27 cellular contexts compared by ENCODE assay signal in genomic region chr2:209787416-209787815, GRCh38. TPM values are rescaled to one million over a fixed set of nuclear protein-coding genes. Genes with fewer than 3 reads are reported as not detected.
DNase-seq lines count a peak whose midpoint lies in the region.
"Had no signal": no experiment of that assay in that cellular context is flagged by ENCODE, and none has a peak within 500 bp of the region (broad histone marks: within the 10 kb centered on the region; RNA-seq: fewer than 3 reads in every experiment).

No MANE protein-coding gene starts in this region.

- DNase-seq in NCI-H748 (lab: John Stamatoyannopoulos, UW; ENCODE audit: unreplicated experiment), result peak; percentile 15
- no peak for DNase-seq in NCI-H748 treated with DMSO at 0.1 percent for 48 hours (lab: John Stamatoyannopoulos, UW)
- peak; percentile 8 for DNase-seq in LHCN-M2 (ENCODE audit: low read depth)
- DNase-seq in astrocyte of the hippocampus (ENCODE audit: low read depth, low spot score), result peak; percentile 44
- DNase-seq in T-helper 1 cell, result no peak
- no peak for DNase-seq in hippocampal formation (lab: John Stamatoyannopoulos, UW)
- DNase-seq in activated gamma-delta T cell (lab: John Stamatoyannopoulos, UW), result no peak
- DNase-seq: 8988T; ACHN; BE2C; C1 segment of cervical spinal cord; CD4-positive, alpha-beta memory T cell; CD4-positive, CD25-positive, alpha-beta regulatory T cell; CD8-positive, alpha-beta memory T cell; COR-L47; DMS 273 treated with DMSO at 0.1 percent for 48 hours; DMS153; DMS53; DMS79; DND-41; EL; GDM1 had no signal

RNA-seq across cellular contexts. Expression of gene UNC80, which starts 15.8 kb away (rescaled TPM):
- total RNA-seq in LHCN-M2 (2014; rRNA removed), result not detected in 2 replicates
- polyA plus RNA-seq in LHCN-M2 (2012), result not detected
- total RNA-seq: CD4-positive, alpha-beta memory T cell; CD4-positive, CD25-positive, alpha-beta regulatory T cell; CD8-positive, alpha-beta memory T cell; Daoy; G401; GM12878 had no signal
- polyA plus RNA-seq: AG04450; CD14-positive monocyte; CD4-positive, alpha-beta memory T cell; CD4-positive, CD25-positive, alpha-beta regulatory T cell; CD8-positive, alpha-beta memory T cell; GM12878 had no signal

Comparison
In these comparisons a context has a peak if more than half of its experiments do, and no peak if none do; other contexts are left out.
1. DNase-seq: peak in NCI-H748 (single experiment), LHCN-M2 (single experiment) and astrocyte of the hippocampus (single experiment); none in NCI-H748 treated with DMSO at 0.1 percent for 48 hours (single experiment), T-helper 1 cell (0 of 5), hippocampal formation (0 of 2) and activated gamma-delta T cell (single experiment).